In the genomic region with DNA sequence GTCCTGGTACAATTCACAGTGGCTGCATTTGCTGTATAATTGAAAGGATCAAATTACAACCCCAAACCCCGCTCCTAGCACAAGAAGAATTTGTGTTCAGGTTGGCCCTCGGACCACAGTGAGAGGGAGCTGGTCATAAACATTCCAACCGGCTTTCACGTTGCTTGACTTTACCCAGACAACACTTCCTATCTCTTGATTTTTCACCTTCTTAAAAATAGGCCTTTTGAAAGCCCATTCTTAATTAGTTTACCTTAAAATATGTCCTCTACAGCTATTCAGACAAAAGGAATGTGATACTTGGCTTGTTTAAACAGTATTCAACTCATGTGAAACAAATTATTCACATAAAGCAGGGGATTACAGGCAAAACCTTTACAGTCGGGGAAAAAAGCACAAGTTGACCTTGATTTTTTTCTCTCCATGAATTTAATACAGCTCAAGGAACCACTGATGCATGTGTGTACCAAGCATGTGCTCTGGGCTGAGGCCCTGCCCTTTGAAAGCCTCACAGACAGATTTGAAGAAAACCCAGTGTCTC, we compare ENCODE assay signal across 19 cellular contexts.
DNase-seq lines count a peak whose midpoint lies in the region; ATAC-seq, FAIRE-seq and TF ChIP-seq lines count a peak whose summit lies in the region.
"Had no signal": no experiment of that assay in that cellular context is flagged by ENCODE, and none has a peak within 500 bp of the region (broad histone marks: within the 10 kb centered on the region; RNA-seq: fewer than 3 reads in every experiment).

No MANE protein-coding gene starts in this region.

- FAIRE-seq in HTR-8/SVneo (lab: Jason Lieb, UNC) = no peak

- H3K4me1 ChIP-seq in right lobe of liver = no peaks in the 10 kb centered on the region
- H3K4me1 ChIP-seq: Caco-2, esophagus squamous epithelium, tibial nerve had no signal

- in situ Hi-C loops in Caki2 (cut with HindIII; ENCODE audit: low pct_unique_long_range_greater_than_20kb, low sequenced_read_pairs) = no loop called here

- DNase-seq in Caki2 (ENCODE audit: low read depth) (peak; percentile 81), NCI-H2171 treated with DMSO at 0.1 percent for 48 hours (lab: John Stamatoyannopoulos, UW) (peak; percentile 64), chondrocyte (ENCODE audit: low spot score) (no peak), myocyte (ENCODE audit: low read depth) (peak; percentile 53), right lobe of liver (no peak), endothelial cell (ENCODE audit: low spot score) (no peak), GM10266 (ENCODE audit: extremely low spot score) (no peak), HTR-8/SVneo (ENCODE audit: insufficient read length, low spot score) (no peak)
- DNase-seq: activated CD4-positive, alpha-beta T cell treated with anti-CD3 and anti-CD28 coated beads, Interleukin-2, amount 10 ng/mL, durations not matched to agents 7 days and 5 days; activated T-cell treated with anti-CD3 and anti-CD28 coated beads, Interleukin-2, amount 50 U/mL, for 24 hours; Caco-2; dermis blood vessel endothelial cell; esophagus squamous epithelium; head of caudate nucleus; NCI-H1930; stimulated activated CD4-positive, alpha-beta T cell treated with anti-CD3 and anti-CD28 coated beads, Interleukin-4, amount 100 ng/mL, for 1 hour had no signal

- H3K27me3 Mint-ChIP-seq in chondrocyte (ENCODE audit: low read depth) = peaks cover 4% of the 10 kb centered on the region
- H3K27me3 Mint-ChIP-seq in endothelial cell (ENCODE audit: unreplicated experiment) = peaks cover 2% of the 10 kb centered on the region
- H3K27me3 Mint-ChIP-seq: activated CD4-positive, alpha-beta T cell treated with anti-CD3 and anti-CD28 coated beads, Interleukin-2, amount 10 ng/mL, durations not matched to agents 7 days and 5 days; activated T-cell treated with anti-CD3 and anti-CD28 coated beads, Interleukin-2, amount 50 U/mL, for 24 hours had no signal

- no peak overlapping the region for H3K4me3 Mint-ChIP-seq in chondrocyte (ENCODE audit: unreplicated experiment)
- H3K4me3 Mint-ChIP-seq in endothelial cell (ENCODE audit: unreplicated experiment) = no peak overlapping the region
- H3K4me3 Mint-ChIP-seq: activated CD4-positive, alpha-beta T cell treated with anti-CD3 and anti-CD28 coated beads, Interleukin-2, amount 10 ng/mL, durations not matched to agents 7 days and 5 days; activated T-cell treated with anti-CD3 and anti-CD28 coated beads, Interleukin-2, amount 50 U/mL, for 24 hours had no signal

- H3K9me3 ChIP-seq in right lobe of liver = no peaks in the 10 kb centered on the region

- H3K4me1 Mint-ChIP-seq in chondrocyte (ENCODE audit: low read depth) (peaks cover 14% of the 10 kb centered on the region), endothelial cell (ENCODE audit: unreplicated experiment) (no peaks in the 10 kb centered on the region)
- H3K4me1 Mint-ChIP-seq: activated CD4-positive, alpha-beta T cell treated with anti-CD3 and anti-CD28 coated beads, Interleukin-2, amount 10 ng/mL, durations not matched to agents 7 days and 5 days had no signal

- H3K27me3 ChIP-seq in right lobe of liver = no peaks in the 10 kb centered on the region
- H3K27me3 ChIP-seq: esophagus squamous epithelium, tibial nerve had no signal

- no peak for TF ChIP-seq POLR2A in right lobe of liver (IDR thresholded peaks at IDR 0.05)

- TF ChIP-seq CTCF in chondrocyte (IDR thresholded peaks at IDR 0.05) (no peak), right lobe of liver (IDR thresholded peaks at IDR 0.05) (no peak), endothelial cell (IDR thresholded peaks at IDR 0.05; ENCODE audit: unreplicated experiment) (no peak), GM10266 (IDR thresholded peaks at IDR 0.05; ENCODE audit: control insufficient read depth, insufficient read depth, low read depth, missing control alignments) (no peak)

- WGBS in right lobe of liver (ENCODE audit: insufficient coverage, low coverage, low lambda C conversion rate, missing lambda C conversion rate) = 5% methylated on average over 5 of the region's 5 CpGs

- intact Hi-C loops in right lobe of liver (cut with DNase I) = no loop called here

- H3K36me3 Mint-ChIP-seq in chondrocyte (ENCODE audit: low read depth) = no peaks in the 10 kb centered on the region
- peaks cover 7% of the 10 kb centered on the region for H3K36me3 Mint-ChIP-seq in endothelial cell (ENCODE audit: low read depth, unreplicated experiment)

- H3K27ac ChIP-seq in right lobe of liver = no peak overlapping the region
- H3K27ac ChIP-seq: esophagus squamous epithelium, tibial nerve had no signal

- H3K9me3 Mint-ChIP-seq in chondrocyte (ENCODE audit: low read depth) = peaks cover 6% of the 10 kb centered on the region
- H3K9me3 Mint-ChIP-seq in endothelial cell (ENCODE audit: unreplicated experiment) = peaks cover 14% of the 10 kb centered on the region

- no peak for ATAC-seq in right lobe of liver
- ATAC-seq: left lobe of liver, Right ventricle myocardium inferior had no signal

- no peak overlapping the region for H3K4me3 ChIP-seq in right lobe of liver
- H3K4me3 ChIP-seq: esophagus squamous epithelium, tibial nerve had no signal

- no peaks in the 10 kb centered on the region for H3K36me3 ChIP-seq in right lobe of liver
- H3K36me3 ChIP-seq: esophagus squamous epithelium, tibial nerve had no signal

- H3K27ac Mint-ChIP-seq in chondrocyte (ENCODE audit: unreplicated experiment) (peak overlapping the region; percentile 54), endothelial cell (ENCODE audit: unreplicated experiment) (no peak overlapping the region)
- H3K27ac Mint-ChIP-seq: activated CD4-positive, alpha-beta T cell treated with anti-CD3 and anti-CD28 coated beads, Interleukin-2, amount 10 ng/mL, durations not matched to agents 7 days and 5 days; activated T-cell treated with anti-CD3 and anti-CD28 coated beads, Interleukin-2, amount 50 U/mL, for 24 hours had no signal

Comparison
In these comparisons a context has a peak if more than half of its experiments do, and no peak if none do; other contexts are left out.
1. DNase-seq: peak in Caki2 (single experiment), NCI-H2171 treated with DMSO at 0.1 percent for 48 hours (single experiment) and myocyte (single experiment); none in chondrocyte (single experiment), right lobe of liver (0 of 3), endothelial cell (single experiment), GM10266 (single experiment) and HTR-8/SVneo (single experiment).